Comparison of ENCODE assay signal across 17 cellular contexts in the genomic region with DNA sequence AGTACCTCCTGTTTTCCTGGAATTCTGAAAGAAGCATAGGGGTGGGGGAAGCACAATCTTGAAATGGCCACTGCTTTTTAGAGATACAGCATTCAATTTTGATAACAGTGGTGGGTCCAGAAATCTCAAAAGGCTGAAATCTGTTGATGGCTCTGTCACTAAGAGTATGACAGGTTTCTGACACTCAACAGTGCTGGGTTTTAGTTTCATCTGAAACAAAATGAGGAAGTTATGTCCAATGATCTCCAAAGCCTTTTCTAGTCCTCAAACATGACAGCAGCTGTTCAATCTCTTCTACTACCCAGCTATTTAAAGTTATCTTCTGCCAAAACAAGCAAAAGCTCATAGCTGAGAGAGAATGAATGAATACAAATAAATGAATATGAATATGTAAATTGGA.
"Had no signal": no experiment of that assay in that cellular context is flagged by ENCODE, and none has a peak within 500 bp of the region (broad histone marks: within the 10 kb centered on the region; RNA-seq: fewer than 3 reads in every experiment).

No MANE protein-coding gene starts in this region.

- H3K27ac ChIP-seq: RWPE1 had no signal

- H3K4me1 Mint-ChIP-seq: T-cell had no signal

- H3K9me3 ChIP-seq: SK-N-SH had no signal

- H3K36me3 Mint-ChIP-seq: T-cell had no signal

- H3K4me3 Mint-ChIP-seq: T-cell; T-helper 1 cell treated with Interleukin-12 subunit alpha and Interleukin-12 subunit beta and Interleukin-4 antibody, amounts not matched to agents 30 μg/mL and 1 μg/mL, for 36 hours had no signal

- H3K9me3 Mint-ChIP-seq: T-helper 1 cell treated with Interleukin-12 subunit alpha and Interleukin-12 subunit beta and Interleukin-4 antibody, amounts not matched to agents 30 μg/mL and 1 μg/mL, for 36 hours had no signal

- ATAC-seq: T-cell had no signal

- H3K27ac Mint-ChIP-seq: T-cell; T-helper 1 cell treated with Interleukin-12 subunit alpha and Interleukin-12 subunit beta and Interleukin-4 antibody, amounts not matched to agents 30 μg/mL and 1 μg/mL, for 36 hours had no signal

- H3K27me3 Mint-ChIP-seq: T-cell had no signal

- DNase-seq: KBM-7, NCI-H1092, NCI-H1105 treated with DMSO at 0.1 percent for 48 hours, NCI-H1417 treated with DMSO at 0.1 percent for 48 hours, NCI-H146, NCI-H1694 treated with DMSO at 0.1 percent for 48 hours, NCI-H1930, NCI-H2107, NCI-H2227 treated with DMSO at 0.1 percent for 48 hours, NCI-H526 treated with DMSO at 0.1 percent for 48 hours, NCI-H748 treated with DMSO at 0.1 percent for 48 hours, SHP77, SK-N-SH, SW 1271, T-cell had no signal
